In the genomic region with DNA sequence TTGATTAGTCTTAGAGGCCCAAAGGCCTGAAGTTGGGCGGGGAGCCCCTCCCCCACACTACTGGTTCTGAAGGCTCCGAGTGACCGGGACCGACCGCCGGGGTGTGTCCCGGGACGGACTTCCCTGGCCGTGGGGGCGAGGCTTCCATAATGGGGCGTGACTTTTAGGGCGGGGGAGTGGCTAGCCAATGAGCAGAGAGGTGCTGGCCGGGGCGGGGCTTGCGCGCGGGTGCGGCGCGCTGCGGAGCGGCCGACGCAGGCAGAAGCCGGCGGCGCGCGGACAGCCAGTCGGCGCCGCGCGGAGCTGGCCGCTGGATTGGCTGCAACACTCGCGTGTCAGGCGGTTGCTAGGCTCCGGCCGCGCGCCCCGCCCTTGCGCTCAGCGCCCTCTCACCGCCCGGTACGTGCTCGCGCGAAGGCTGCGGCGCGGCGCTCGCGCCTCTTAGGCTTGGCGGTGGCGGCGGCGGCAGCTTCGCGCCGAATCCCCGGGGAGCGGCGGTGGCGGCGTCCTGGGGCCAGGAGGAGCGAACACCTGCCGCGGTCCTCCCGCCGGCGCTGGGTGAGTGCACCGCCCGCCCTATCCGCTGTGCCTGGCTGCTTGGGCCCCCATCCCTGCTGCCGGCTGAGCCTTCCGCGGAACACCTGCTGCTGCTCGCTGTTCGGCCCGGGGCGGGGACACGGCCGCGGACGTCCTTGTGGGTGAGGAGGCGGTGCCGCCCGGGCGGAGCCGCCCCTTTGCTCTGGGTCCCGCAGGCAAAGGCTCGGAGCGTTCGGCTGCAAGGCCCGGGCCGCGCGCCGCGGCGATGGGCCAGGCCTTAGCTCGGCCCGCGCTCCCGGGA, we compare ENCODE assay signal across 1 cellular context.
A peak's percentile ranks its signal among the peaks of the same experiment; 100 is the strongest.
TF ChIP-seq lines count a peak whose summit lies in the region.

A gene (plus strand): TSS at position 392 of the 838 bp plus-strand sequence. CDS start 40,268 bp downstream, outside the sequence.

TF ChIP-seq in HepG2, 621 proteins besides CTCF, POLR2A, EP300 and RAD21 (continued from another document):
- TF ChIP-seq, protein P1, sequence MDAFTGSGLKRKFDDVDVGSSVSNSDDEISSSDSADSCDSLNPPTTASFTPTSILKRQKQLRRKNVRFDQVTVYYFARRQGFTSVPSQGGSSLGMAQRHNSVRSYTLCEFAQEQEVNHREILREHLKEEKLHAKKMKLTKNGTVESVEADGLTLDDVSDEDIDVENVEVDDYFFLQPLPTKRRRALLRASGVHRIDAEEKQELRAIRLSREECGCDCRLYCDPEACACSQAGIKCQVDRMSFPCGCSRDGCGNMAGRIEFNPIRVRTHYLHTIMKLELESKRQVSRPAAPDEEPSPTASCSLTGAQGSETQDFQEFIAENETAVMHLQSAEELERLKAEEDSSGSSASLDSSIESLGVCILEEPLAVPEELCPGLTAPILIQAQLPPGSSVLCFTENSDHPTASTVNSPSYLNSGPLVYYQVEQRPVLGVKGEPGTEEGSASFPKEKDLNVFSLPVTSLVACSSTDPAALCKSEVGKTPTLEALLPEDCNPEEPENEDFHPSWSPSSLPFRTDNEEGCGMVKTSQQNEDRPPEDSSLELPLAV (CRISPR knock-in tag; conservative IDR thresholded peaks at IDR 0.05; ENCODE audit: low read depth), result no peak
- TF ChIP-seq RNF2 (conservative IDR thresholded peaks at IDR 0.05; ENCODE audit: low read depth), result no peak
- TF ChIP-seq KLF15 (CRISPR knock-in tag; IDR thresholded peaks at IDR 0.05; ENCODE audit: borderline replicate concordance), result no peak
- TF ChIP-seq AKAP8 (CRISPR knock-in tag; IDR thresholded peaks at IDR 0.05), result no peak; the same call in 1 of the 2 replicates
- TF ChIP-seq, protein P2, sequence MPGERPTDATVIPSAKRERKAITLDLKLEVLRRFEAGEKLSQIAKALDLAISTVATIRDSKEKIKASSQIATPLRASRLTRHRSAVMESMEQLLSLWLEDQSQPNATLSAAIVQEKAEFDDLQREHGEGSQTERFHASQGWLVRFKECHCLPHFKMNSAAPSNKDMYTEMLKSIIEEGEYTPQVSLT (CRISPR knock-in tag; IDR thresholded peaks at IDR 0.05; ENCODE audit: borderline replicate concordance, low read depth), result no peak; the same call in 1 of the 2 replicates
- TF ChIP-seq, protein P3, sequence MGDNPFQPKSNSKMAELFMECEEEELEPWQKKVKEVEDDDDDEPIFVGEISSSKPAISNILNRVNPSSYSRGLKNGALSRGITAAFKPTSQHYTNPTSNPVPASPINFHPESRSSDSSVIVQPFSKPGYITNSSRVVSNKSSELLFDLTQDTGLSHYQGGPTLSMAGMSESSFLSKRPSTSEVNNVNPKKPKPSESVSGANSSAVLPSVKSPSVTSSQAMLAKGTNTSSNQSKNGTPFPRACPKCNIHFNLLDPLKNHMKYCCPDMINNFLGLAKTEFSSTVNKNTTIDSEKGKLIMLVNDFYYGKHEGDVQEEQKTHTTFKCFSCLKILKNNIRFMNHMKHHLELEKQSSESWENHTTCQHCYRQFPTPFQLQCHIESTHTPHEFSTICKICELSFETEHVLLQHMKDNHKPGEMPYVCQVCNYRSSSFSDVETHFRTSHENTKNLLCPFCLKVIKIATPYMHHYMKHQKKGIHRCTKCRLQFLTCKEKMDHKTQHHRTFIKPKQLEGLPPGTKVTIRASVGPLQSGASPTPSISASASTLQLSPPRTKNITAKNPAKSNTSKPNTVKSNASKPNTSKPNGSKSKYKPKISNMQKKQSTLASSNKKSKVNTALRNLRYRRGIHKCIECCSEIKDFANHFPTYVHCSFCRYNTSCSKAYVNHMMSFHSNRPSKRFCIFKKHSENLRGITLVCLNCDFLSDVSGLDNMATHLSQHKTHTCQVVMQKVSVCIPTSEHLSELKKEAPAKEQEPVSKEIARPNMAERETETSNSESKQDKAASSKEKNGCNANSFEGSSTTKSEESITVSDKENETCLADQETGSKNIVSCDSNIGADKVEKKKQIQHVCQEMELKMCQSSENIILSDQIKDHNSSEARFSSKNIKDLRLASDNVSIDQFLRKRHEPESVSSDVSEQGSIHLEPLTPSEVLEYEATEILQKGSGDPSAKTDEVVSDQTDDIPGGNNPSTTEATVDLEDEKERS (CRISPR knock-in tag; IDR thresholded peaks at IDR 0.05), result no peak
- 0 out of 2 replicates have a peak, but pooled peaks have one; percentile 64 for TF ChIP-seq ZNF121 (CRISPR knock-in tag; IDR thresholded peaks at IDR 0.05)
- TF ChIP-seq ZNF724P (CRISPR knock-in tag; IDR thresholded peaks at IDR 0.05; ENCODE audit: borderline replicate concordance), result peak; percentile 84
- no peak; the same call in 1 of the 2 replicates for TF ChIP-seq DMAP1 (CRISPR knock-in tag; IDR thresholded peaks at IDR 0.05)
- peak; percentile 25; the same call in 1 of the 2 replicates for TF ChIP-seq NCOA2 (CRISPR knock-in tag; IDR thresholded peaks at IDR 0.05)
- peak; percentile 94 for TF ChIP-seq CAMTA2 (CRISPR knock-in tag; IDR thresholded peaks at IDR 0.05; ENCODE audit: borderline replicate concordance)
- no peak for TF ChIP-seq KLF9 (CRISPR knock-in tag; IDR thresholded peaks at IDR 0.05; ENCODE audit: low read depth)
TF ChIP-seq in HepG2: peak in this region for 242.
